In genomic region chr14:50116986-50117385, GRCh38 we compare ENCODE assay signal across 8 cellular contexts. TPM values are rescaled to one million over a fixed set of nuclear protein-coding genes. Genes with fewer than 3 reads are reported as not detected.
A peak's percentile ranks its signal among the peaks of the same experiment; 100 is the strongest.
DNase-seq lines count a peak whose midpoint lies in the region; ATAC-seq and TF ChIP-seq lines count a peak whose summit lies in the region.

No MANE protein-coding gene starts in this region.

- H3K9ac ChIP-seq in muscle layer of colon (ENCODE audit: low read length): peak overlapping the region; percentile 27

- no peaks in the 10 kb centered on the region for H3K27me3 Mint-ChIP-seq in stimulated activated naive CD8-positive, alpha-beta T cell treated with anti-CD3 and anti-CD28 coated beads, Interleukin-15, Interleukin-2, amounts not matched to agents 100 ng/mL and 50 ng/mL, for 24 hours

- no peak for TF ChIP-seq POLR2A in body of pancreas (IDR thresholded peaks at IDR 0.05)

- H3K4me1 ChIP-seq in body of pancreas: peaks cover 22% of the 10 kb centered on the region
- peaks cover 12% of the 10 kb centered on the region for H3K4me1 ChIP-seq in muscle layer of colon (ENCODE audit: insufficient read depth, low read length)

- H3K4me3 ChIP-seq in body of pancreas: no peak overlapping the region
- peak overlapping the region; percentile 23 to 82 for H3K4me3 ChIP-seq in muscle layer of colon (ENCODE audit: low read depth in 1 of 2, low read length in 2 of 2)

- H3K9me3 ChIP-seq in body of pancreas (no peaks in the 10 kb centered on the region), muscle layer of colon (ENCODE audit: low read length) (no peaks in the 10 kb centered on the region)

- H3K4me1 Mint-ChIP-seq in stimulated activated naive CD8-positive, alpha-beta T cell treated with anti-CD3 and anti-CD28 coated beads, Interleukin-15, Interleukin-2, amounts not matched to agents 100 ng/mL and 50 ng/mL, for 24 hours (ENCODE audit: low read depth): peaks cover 47% of the 10 kb centered on the region

- peaks cover 0 to under 1% of the 10 kb centered on the region in 2 donors for H3K36me3 ChIP-seq in body of pancreas (replicated peaks in 1 of 2; ENCODE audit: insufficient read depth in 1 of 2, low read depth in 2 of 2)
- H3K36me3 ChIP-seq in muscle layer of colon (ENCODE audit: insufficient read depth, low read length): peaks cover 12% of the 10 kb centered on the region

- H3K27ac ChIP-seq in body of pancreas (peak overlapping the region; percentile 55 to 90 (median 78)), muscle layer of colon (ENCODE audit: low read depth, low read length) (peak overlapping the region; percentile 87)

- no peaks in the 10 kb centered on the region for H3K27me3 ChIP-seq in body of pancreas
- H3K27me3 ChIP-seq in muscle layer of colon (ENCODE audit: control insufficient read depth in 1 of 2, insufficient read depth in 2 of 2, low read length in 2 of 2): no peaks in the 10 kb centered on the region

- no peaks in the 10 kb centered on the region for H3K9me3 Mint-ChIP-seq in stimulated activated naive CD8-positive, alpha-beta T cell treated with anti-CD3 and anti-CD28 coated beads, Interleukin-15, Interleukin-2, amounts not matched to agents 100 ng/mL and 50 ng/mL, for 24 hours

- H3K4me3 Mint-ChIP-seq in stimulated activated naive CD8-positive, alpha-beta T cell treated with anti-CD3 and anti-CD28 coated beads, Interleukin-15, Interleukin-2, amounts not matched to agents 100 ng/mL and 50 ng/mL, for 24 hours: peak overlapping the region; percentile 96

- WGBS in body of pancreas, 2 donors: 6 to 7% methylated on average over 2 of the region's 2 CpGs

- no peak for ATAC-seq in stimulated activated naive CD8-positive, alpha-beta T cell treated with anti-CD3 and anti-CD28 coated beads, Interleukin-15, Interleukin-2, amounts not matched to agents 100 U/mL and 50 U/mL, for 24 hours
- peak; percentile 54 for ATAC-seq in body of pancreas
- no peak for ATAC-seq in HG02642 (IDR thresholded peaks at IDR 0.05; ENCODE audit: poor library complexity, unreplicated experiment)
- ATAC-seq in GM21576 (IDR thresholded peaks at IDR 0.05; ENCODE audit: unreplicated experiment): no peak

- H3K27ac Mint-ChIP-seq in stimulated activated naive CD8-positive, alpha-beta T cell treated with anti-CD3 and anti-CD28 coated beads, Interleukin-15, Interleukin-2, amounts not matched to agents 100 ng/mL and 50 ng/mL, for 24 hours: peak overlapping the region; percentile 97

- TF ChIP-seq CTCF in body of pancreas (IDR thresholded peaks at IDR 0.05): no peak

- peaks cover 47% of the 10 kb centered on the region for H3K36me3 Mint-ChIP-seq in stimulated activated naive CD8-positive, alpha-beta T cell treated with anti-CD3 and anti-CD28 coated beads, Interleukin-15, Interleukin-2, amounts not matched to agents 100 ng/mL and 50 ng/mL, for 24 hours (ENCODE audit: low read depth)

- no peak for DNase-seq in stimulated activated naive CD8-positive, alpha-beta T cell treated with anti-CD3 and anti-CD28 coated beads, Interleukin-15, Interleukin-2, amounts not matched to agents 100 U/mL and 50 U/mL, for 24 hours
- DNase-seq in body of pancreas (peak in 1 of 4 donors; percentile 33), mucosa of gallbladder (ENCODE audit: low spot score) (no peak), HK-2 (ENCODE audit: unreplicated experiment) (no peak)

- intact Hi-C loops in body of pancreas (cut with DNase I): no loop called here

RNA-seq across cellular contexts. Expression of gene VCPKMT, which starts 0.6 kb away (rescaled TPM):
- 1 to 10 TPM; 2.0 to 4.2 TPM for total RNA-seq in body of pancreas
- total RNA-seq in mucosa of gallbladder: 6.3 TPM

Comparison
In these comparisons a context has a peak if more than half of its experiments do, and no peak if none do; other contexts are left out.
1. H3K4me3 ChIP-seq: peak in muscle layer of colon (2 of 2); none in body of pancreas (0 of 2).